1 cellular context compared by ENCODE assay signal in the genomic region with DNA sequence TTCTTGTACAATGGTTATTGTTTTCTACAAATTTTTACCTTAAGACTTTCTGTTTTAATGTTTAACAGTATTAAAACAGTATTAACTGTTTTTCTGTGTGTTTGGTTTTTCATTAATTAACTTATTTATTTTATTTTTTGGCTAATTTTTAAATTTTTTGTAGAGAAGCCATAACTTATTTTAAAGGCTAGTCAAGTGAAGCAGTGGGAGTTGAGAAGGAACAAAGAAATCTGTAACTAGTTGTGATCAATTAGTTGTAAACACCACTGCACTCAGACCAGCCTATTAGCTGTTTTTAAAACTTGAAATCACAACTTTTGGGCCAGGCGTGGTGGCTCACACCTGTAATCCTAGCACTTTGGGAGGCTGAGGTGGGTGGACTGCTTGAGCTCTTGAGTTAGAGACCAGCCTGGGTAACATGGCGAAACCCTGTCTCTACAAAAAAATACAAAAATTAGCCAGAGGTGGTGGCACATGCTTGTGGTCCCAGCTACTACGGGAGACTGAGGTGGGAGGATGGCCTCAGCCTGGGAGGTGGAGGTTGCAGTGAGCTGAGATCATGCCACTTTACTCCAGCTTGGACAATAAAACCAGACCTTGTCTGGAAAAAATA.
TF ChIP-seq lines count a peak whose summit lies in the region.

No MANE protein-coding gene starts in this region.

TF ChIP-seq in HepG2, 621 proteins besides CTCF, POLR2A, EP300 and RAD21 (continued from another document and continues in another):
- TF ChIP-seq, protein P1, sequence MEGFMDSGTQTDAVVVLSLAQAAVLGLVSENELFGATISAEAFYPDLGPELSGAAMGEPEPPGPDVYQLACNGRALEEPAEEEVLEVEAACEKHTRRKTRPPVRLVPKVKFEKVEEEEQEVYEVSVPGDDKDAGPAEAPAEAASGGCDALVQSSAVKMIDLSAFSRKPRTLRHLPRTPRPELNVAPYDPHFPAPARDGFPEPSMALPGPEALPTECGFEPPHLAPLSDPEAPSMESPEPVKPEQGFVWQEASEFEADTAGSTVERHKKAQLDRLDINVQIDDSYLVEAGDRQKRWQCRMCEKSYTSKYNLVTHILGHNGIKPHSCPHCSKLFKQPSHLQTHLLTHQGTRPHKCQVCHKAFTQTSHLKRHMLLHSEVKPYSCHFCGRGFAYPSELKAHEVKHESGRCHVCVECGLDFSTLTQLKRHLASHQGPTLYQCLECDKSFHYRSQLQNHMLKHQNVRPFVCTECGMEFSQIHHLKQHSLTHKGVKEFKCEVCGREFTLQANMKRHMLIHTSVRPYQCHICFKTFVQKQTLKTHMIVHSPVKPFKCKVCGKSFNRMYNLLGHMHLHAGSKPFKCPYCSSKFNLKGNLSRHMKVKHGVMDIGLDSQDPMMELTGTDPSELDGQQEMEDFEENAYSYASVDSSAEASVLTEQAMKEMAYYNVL (CRISPR knock-in tag; IDR thresholded peaks at IDR 0.05; ENCODE audit: borderline replicate concordance) = no peak
- TF ChIP-seq YEATS4 (CRISPR knock-in tag; IDR thresholded peaks at IDR 0.05; ENCODE audit: borderline replicate concordance) (peak; percentile 42; the same call in 1 of the 2 replicates), ZNF180 (CRISPR knock-in tag; IDR thresholded peaks at IDR 0.05; ENCODE audit: borderline replicate concordance, low read depth) (no peak), SOX6 (IDR thresholded peaks at IDR 0.05) (no peak), SOX6 (CRISPR knock-in tag; IDR thresholded peaks at IDR 0.05) (no peak), TBX2 (CRISPR knock-in tag; IDR thresholded peaks at IDR 0.05; ENCODE audit: borderline replicate concordance) (0 out of 2 replicates have a peak, but pooled peaks have one; percentile 2), ZNF343 (CRISPR knock-in tag; IDR thresholded peaks at IDR 0.05) (no peak), ZNF292 (CRISPR knock-in tag; IDR thresholded peaks at IDR 0.05; ENCODE audit: borderline replicate concordance, low read depth) (no peak), ZMYM3 (CRISPR knock-in tag; IDR thresholded peaks at IDR 0.05) (0 out of 2 replicates have a peak, but pooled peaks have one; percentile 51), KLF13 (CRISPR knock-in tag; IDR thresholded peaks at IDR 0.05) (0 out of 2 replicates have a peak, but pooled peaks have one; percentile 13), ZSCAN12 (CRISPR knock-in tag; IDR thresholded peaks at IDR 0.05) (0 out of 2 replicates have a peak, but pooled peaks have one; percentile 50), ZNF253 (CRISPR knock-in tag; IDR thresholded peaks at IDR 0.05; ENCODE audit: borderline replicate concordance) (0 out of 2 replicates have a peak, but pooled peaks have one; percentile 21), SMAD1 (CRISPR knock-in tag; IDR thresholded peaks at IDR 0.05; ENCODE audit: borderline replicate concordance, low read depth) (peak; percentile 5; the same call in 1 of the 2 replicates), REXO4 (CRISPR knock-in tag; IDR thresholded peaks at IDR 0.05; ENCODE audit: borderline replicate concordance) (no peak), ZFAT (CRISPR knock-in tag; conservative IDR thresholded peaks at IDR 0.05) (0 out of 2 replicates have a peak, but pooled peaks have one; percentile 51), GZF1 (CRISPR knock-in tag; IDR thresholded peaks at IDR 0.05) (peak; percentile 8; the same call in 1 of the 2 replicates), ZFP1 (CRISPR knock-in tag; IDR thresholded peaks at IDR 0.05) (peak; percentile 0; the same call in 1 of the 2 replicates), PITX1 (CRISPR knock-in tag; IDR thresholded peaks at IDR 0.05) (no peak), ZNF766 (CRISPR knock-in tag; IDR thresholded peaks at IDR 0.05; ENCODE audit: borderline replicate concordance) (no peak), ZC3H4 (CRISPR knock-in tag; IDR thresholded peaks at IDR 0.05; ENCODE audit: borderline replicate concordance) (peak; percentile 72; the same call in 1 of the 2 replicates), TBP (CRISPR knock-in tag; IDR thresholded peaks at IDR 0.05) (no peak), ZBTB38 (CRISPR knock-in tag; IDR thresholded peaks at IDR 0.05) (peak; percentile 87), KAT7 (CRISPR knock-in tag; IDR thresholded peaks at IDR 0.05; ENCODE audit: borderline replicate concordance) (0 out of 2 replicates have a peak, but pooled peaks have one; percentile 4), KLF12 (CRISPR knock-in tag; IDR thresholded peaks at IDR 0.05; ENCODE audit: borderline replicate concordance) (0 out of 2 replicates have a peak, but pooled peaks have one; percentile 27), BORCS8-MEF2B (CRISPR knock-in tag; IDR thresholded peaks at IDR 0.05) (no peak)
- TF ChIP-seq, protein P2, sequence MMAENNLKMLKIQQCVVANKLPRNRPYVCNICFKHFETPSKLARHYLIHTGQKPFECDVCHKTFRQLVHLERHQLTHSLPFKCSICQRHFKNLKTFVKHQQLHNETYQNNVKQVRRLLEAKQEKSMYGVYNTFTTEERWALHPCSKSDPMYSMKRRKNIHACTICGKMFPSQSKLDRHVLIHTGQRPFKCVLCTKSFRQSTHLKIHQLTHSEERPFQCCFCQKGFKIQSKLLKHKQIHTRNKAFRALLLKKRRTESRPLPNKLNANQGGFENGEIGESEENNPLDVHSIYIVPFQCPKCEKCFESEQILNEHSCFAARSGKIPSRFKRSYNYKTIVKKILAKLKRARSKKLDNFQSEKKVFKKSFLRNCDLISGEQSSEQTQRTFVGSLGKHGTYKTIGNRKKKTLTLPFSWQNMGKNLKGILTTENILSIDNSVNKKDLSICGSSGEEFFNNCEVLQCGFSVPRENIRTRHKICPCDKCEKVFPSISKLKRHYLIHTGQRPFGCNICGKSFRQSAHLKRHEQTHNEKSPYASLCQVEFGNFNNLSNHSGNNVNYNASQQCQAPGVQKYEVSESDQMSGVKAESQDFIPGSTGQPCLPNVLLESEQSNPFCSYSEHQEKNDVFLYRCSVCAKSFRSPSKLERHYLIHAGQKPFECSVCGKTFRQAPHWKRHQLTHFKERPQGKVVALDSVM (CRISPR knock-in tag; IDR thresholded peaks at IDR 0.05) = peak; percentile 97
- TF ChIP-seq, protein P3, sequence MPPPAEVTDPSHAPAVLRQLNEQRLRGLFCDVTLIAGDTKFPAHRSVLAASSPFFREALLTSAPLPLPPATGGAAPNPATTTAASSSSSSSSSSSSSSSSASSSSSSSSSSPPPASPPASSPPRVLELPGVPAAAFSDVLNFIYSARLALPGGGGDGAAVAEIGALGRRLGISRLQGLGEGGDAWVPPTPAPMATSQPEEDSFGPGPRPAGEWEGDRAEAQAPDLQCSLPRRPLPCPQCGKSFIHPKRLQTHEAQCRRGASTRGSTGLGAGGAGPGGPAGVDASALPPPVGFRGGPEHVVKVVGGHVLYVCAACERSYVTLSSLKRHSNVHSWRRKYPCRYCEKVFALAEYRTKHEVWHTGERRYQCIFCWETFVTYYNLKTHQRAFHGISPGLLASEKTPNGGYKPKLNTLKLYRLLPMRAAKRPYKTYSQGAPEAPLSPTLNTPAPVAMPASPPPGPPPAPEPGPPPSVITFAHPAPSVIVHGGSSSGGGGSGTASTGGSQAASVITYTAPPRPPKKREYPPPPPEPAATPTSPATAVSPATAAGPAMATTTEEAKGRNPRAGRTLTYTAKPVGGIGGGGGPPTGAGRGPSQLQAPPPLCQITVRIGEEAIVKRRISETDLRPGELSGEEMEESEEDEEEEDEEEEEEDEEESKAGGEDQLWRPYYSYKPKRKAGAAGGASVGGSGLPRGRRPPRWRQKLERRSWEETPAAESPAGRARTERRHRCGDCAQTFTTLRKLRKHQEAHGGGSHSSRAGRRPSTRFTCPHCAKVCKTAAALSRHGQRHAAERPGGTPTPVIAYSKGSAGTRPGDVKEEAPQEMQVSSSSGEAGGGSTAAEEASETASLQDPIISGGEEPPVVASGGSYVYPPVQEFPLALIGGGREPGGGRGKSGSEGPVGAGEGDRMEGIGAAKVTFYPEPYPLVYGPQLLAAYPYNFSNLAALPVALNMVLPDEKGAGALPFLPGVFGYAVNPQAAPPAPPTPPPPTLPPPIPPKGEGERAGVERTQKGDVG (CRISPR knock-in tag; IDR thresholded peaks at IDR 0.05; ENCODE audit: borderline replicate concordance) = peak; percentile 57
- TF ChIP-seq, protein P4, sequence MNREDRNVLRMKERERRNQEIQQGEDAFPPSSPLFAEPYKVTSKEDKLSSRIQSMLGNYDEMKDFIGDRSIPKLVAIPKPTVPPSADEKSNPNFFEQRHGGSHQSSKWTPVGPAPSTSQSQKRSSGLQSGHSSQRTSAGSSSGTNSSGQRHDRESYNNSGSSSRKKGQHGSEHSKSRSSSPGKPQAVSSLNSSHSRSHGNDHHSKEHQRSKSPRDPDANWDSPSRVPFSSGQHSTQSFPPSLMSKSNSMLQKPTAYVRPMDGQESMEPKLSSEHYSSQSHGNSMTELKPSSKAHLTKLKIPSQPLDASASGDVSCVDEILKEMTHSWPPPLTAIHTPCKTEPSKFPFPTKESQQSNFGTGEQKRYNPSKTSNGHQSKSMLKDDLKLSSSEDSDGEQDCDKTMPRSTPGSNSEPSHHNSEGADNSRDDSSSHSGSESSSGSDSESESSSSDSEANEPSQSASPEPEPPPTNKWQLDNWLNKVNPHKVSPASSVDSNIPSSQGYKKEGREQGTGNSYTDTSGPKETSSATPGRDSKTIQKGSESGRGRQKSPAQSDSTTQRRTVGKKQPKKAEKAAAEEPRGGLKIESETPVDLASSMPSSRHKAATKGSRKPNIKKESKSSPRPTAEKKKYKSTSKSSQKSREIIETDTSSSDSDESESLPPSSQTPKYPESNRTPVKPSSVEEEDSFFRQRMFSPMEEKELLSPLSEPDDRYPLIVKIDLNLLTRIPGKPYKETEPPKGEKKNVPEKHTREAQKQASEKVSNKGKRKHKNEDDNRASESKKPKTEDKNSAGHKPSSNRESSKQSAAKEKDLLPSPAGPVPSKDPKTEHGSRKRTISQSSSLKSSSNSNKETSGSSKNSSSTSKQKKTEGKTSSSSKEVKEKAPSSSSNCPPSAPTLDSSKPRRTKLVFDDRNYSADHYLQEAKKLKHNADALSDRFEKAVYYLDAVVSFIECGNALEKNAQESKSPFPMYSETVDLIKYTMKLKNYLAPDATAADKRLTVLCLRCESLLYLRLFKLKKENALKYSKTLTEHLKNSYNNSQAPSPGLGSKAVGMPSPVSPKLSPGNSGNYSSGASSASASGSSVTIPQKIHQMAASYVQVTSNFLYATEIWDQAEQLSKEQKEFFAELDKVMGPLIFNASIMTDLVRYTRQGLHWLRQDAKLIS (CRISPR knock-in tag; IDR thresholded peaks at IDR 0.05) = peak; percentile 27; the same call in 1 of the 2 replicates
- TF ChIP-seq, protein P5, sequence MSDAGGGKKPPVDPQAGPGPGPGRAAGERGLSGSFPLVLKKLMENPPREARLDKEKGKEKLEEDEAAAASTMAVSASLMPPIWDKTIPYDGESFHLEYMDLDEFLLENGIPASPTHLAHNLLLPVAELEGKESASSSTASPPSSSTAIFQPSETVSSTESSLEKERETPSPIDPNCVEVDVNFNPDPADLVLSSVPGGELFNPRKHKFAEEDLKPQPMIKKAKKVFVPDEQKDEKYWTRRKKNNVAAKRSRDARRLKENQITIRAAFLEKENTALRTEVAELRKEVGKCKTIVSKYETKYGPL (CRISPR knock-in tag; IDR thresholded peaks at IDR 0.05) = 0 out of 2 replicates have a peak, but pooled peaks have one; percentile 12
- TF ChIP-seq, protein P6, sequence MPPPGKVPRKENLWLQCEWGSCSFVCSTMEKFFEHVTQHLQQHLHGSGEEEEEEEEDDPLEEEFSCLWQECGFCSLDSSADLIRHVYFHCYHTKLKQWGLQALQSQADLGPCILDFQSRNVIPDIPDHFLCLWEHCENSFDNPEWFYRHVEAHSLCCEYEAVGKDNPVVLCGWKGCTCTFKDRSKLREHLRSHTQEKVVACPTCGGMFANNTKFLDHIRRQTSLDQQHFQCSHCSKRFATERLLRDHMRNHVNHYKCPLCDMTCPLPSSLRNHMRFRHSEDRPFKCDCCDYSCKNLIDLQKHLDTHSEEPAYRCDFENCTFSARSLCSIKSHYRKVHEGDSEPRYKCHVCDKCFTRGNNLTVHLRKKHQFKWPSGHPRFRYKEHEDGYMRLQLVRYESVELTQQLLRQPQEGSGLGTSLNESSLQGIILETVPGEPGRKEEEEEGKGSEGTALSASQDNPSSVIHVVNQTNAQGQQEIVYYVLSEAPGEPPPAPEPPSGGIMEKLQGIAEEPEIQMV (CRISPR knock-in tag; IDR thresholded peaks at IDR 0.05; ENCODE audit: low read depth) = no peak
- TF ChIP-seq, protein P7, sequence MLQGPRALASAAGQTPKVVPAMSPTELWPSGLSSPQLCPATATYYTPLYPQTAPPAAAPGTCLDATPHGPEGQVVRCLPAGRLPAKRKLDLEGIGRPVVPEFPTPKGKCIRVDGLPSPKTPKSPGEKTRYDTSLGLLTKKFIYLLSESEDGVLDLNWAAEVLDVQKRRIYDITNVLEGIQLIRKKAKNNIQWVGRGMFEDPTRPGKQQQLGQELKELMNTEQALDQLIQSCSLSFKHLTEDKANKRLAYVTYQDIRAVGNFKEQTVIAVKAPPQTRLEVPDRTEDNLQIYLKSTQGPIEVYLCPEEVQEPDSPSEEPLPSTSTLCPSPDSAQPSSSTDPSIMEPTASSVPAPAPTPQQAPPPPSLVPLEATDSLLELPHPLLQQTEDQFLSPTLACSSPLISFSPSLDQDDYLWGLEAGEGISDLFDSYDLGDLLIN (CRISPR knock-in tag; IDR thresholded peaks at IDR 0.05; ENCODE audit: borderline replicate concordance) = 0 out of 2 replicates have a peak, but pooled peaks have one; percentile 13
- TF ChIP-seq, protein P8, sequence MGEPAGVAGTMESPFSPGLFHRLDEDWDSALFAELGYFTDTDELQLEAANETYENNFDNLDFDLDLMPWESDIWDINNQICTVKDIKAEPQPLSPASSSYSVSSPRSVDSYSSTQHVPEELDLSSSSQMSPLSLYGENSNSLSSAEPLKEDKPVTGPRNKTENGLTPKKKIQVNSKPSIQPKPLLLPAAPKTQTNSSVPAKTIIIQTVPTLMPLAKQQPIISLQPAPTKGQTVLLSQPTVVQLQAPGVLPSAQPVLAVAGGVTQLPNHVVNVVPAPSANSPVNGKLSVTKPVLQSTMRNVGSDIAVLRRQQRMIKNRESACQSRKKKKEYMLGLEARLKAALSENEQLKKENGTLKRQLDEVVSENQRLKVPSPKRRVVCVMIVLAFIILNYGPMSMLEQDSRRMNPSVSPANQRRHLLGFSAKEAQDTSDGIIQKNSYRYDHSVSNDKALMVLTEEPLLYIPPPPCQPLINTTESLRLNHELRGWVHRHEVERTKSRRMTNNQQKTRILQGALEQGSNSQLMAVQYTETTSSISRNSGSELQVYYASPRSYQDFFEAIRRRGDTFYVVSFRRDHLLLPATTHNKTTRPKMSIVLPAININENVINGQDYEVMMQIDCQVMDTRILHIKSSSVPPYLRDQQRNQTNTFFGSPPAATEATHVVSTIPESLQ (CRISPR knock-in tag; conservative IDR thresholded peaks at IDR 0.05) = peak; percentile 95
- TF ChIP-seq, protein P9, sequence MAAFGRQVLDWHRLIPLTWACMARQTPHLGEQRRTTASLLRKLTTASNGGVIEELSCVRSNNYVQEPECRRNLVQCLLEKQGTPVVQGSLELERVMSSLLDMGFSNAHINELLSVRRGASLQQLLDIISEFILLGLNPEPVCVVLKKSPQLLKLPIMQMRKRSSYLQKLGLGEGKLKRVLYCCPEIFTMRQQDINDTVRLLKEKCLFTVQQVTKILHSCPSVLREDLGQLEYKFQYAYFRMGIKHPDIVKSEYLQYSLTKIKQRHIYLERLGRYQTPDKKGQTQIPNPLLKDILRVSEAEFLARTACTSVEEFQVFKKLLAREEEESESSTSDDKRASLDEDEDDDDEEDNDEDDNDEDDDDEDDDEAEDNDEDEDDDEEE (CRISPR knock-in tag; IDR thresholded peaks at IDR 0.05) = 0 out of 2 replicates have a peak, but pooled peaks have one; percentile 7
- TF ChIP-seq, protein P10, sequence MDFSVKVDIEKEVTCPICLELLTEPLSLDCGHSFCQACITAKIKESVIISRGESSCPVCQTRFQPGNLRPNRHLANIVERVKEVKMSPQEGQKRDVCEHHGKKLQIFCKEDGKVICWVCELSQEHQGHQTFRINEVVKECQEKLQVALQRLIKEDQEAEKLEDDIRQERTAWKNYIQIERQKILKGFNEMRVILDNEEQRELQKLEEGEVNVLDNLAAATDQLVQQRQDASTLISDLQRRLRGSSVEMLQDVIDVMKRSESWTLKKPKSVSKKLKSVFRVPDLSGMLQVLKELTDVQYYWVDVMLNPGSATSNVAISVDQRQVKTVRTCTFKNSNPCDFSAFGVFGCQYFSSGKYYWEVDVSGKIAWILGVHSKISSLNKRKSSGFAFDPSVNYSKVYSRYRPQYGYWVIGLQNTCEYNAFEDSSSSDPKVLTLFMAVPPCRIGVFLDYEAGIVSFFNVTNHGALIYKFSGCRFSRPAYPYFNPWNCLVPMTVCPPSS (IDR thresholded peaks at IDR 0.05) = no peak
